18 cellular contexts compared by ENCODE assay signal in genomic region chr20:33570743-33571142, GRCh38.
DNase-seq lines count a peak whose midpoint lies in the region; ATAC-seq and TF ChIP-seq lines count a peak whose summit lies in the region.
"Had no signal": no experiment of that assay in that cellular context is flagged by ENCODE, and none has a peak within 500 bp of the region (broad histone marks: within the 10 kb centered on the region; RNA-seq: fewer than 3 reads in every experiment).

No MANE protein-coding gene starts in this region.

- no peak for DNase-seq in activated naive CD8-positive, alpha-beta T cell treated with anti-CD3 and anti-CD28 coated beads for 36 hours
- no peak for DNase-seq in activated naive CD8-positive, alpha-beta T cell treated with anti-CD3 and anti-CD28 coated beads, Interleukin-2, amount 50 U/mL, for 24 hours
- DNase-seq in memory B cell (ENCODE audit: low spot score in 2 of 2), result no peak
- no peak for DNase-seq in vagina (ENCODE audit: extremely low spot score in 2 of 2)
- DNase-seq in H4 (ENCODE audit: low spot score), result no peak
- DNase-seq: activated CD8-positive, alpha-beta memory T cell treated with anti-CD3 and anti-CD28 coated beads, Interleukin-2, amount 50 U/mL, for 4 hours; DND-41; heart right ventricle; HFFc6; islet precursor cell; NCI-H446; SJCRH30; stimulated activated CD4-positive, alpha-beta T cell treated with anti-CD3 and anti-CD28 coated beads, Interleukin-15, amount 100 ng/mL, for 24 hours; stimulated activated naive CD4-positive, alpha-beta T cell; T1000 had no signal

- H3K27ac Mint-ChIP-seq in activated naive CD8-positive, alpha-beta T cell treated with anti-CD3 and anti-CD28 coated beads for 36 hours, result peak overlapping the region; percentile 2
- H3K27ac Mint-ChIP-seq in activated naive CD8-positive, alpha-beta T cell treated with anti-CD3 and anti-CD28 coated beads, Interleukin-2, amount 50 U/mL, for 24 hours, result no peak overlapping the region
- peak overlapping the region; percentile 36 for H3K27ac Mint-ChIP-seq in memory B cell
- H3K27ac Mint-ChIP-seq: activated naive CD4-positive, alpha-beta T cell treated with anti-CD3 and anti-CD28 coated beads, Interleukin-2, amount 50 U/mL, for 72 hours; HFFc6 had no signal

- H3K27me3 ChIP-seq in OCI-LY1 (ENCODE audit: insufficient read depth, low read length) (no peaks in the 10 kb centered on the region), vagina (no peaks in the 10 kb centered on the region)
- H3K27me3 ChIP-seq: heart right ventricle, SJCRH30 had no signal

- H3K4me1 Mint-ChIP-seq in activated naive CD8-positive, alpha-beta T cell treated with anti-CD3 and anti-CD28 coated beads for 36 hours, result peaks cover 35% of the 10 kb centered on the region
- H3K4me1 Mint-ChIP-seq in activated naive CD8-positive, alpha-beta T cell treated with anti-CD3 and anti-CD28 coated beads, Interleukin-2, amount 50 U/mL, for 24 hours, result peaks cover 31% of the 10 kb centered on the region
- H3K4me1 Mint-ChIP-seq in memory B cell, result peaks cover 27% of the 10 kb centered on the region

- H4K20me1 ChIP-seq in OCI-LY1 (ENCODE audit: insufficient read depth, low read length), result no peaks in the 10 kb centered on the region

- no peak overlapping the region for H2AFZ ChIP-seq in OCI-LY1 (ENCODE audit: low read length)

- no peak for TF ChIP-seq CTCF in OCI-LY1 (IDR thresholded peaks at IDR 0.05; ENCODE audit: low read length)
- TF ChIP-seq CTCF in vagina (IDR thresholded peaks at IDR 0.05), result no peak

- H3K4me3 ChIP-seq in OCI-LY1 (ENCODE audit: low read depth, low read length, poor library complexity, severe bottlenecking) (no peak overlapping the region), vagina (no peak overlapping the region)
- H3K4me3 ChIP-seq: heart right ventricle, SJCRH30 had no signal

- H3K36me3 ChIP-seq in OCI-LY1 (ENCODE audit: insufficient read depth, low read length) (no peaks in the 10 kb centered on the region), vagina (no peaks in the 10 kb centered on the region)
- H3K36me3 ChIP-seq: heart right ventricle, SJCRH30 had no signal

- H3K9me3 Mint-ChIP-seq in activated naive CD8-positive, alpha-beta T cell treated with anti-CD3 and anti-CD28 coated beads for 36 hours, result no peaks in the 10 kb centered on the region
- H3K9me3 Mint-ChIP-seq in activated naive CD8-positive, alpha-beta T cell treated with anti-CD3 and anti-CD28 coated beads, Interleukin-2, amount 50 U/mL, for 24 hours, result no peaks in the 10 kb centered on the region
- H3K9me3 Mint-ChIP-seq in memory B cell, result no peaks in the 10 kb centered on the region
- H3K9me3 Mint-ChIP-seq: activated naive CD4-positive, alpha-beta T cell treated with anti-CD3 and anti-CD28 coated beads, Interleukin-2, amount 50 U/mL, for 72 hours; HFFc6 had no signal

- H3K79me2 ChIP-seq in OCI-LY1 (ENCODE audit: insufficient read depth, low read length), result no peaks in the 10 kb centered on the region

- H3K27me3 Mint-ChIP-seq in activated naive CD8-positive, alpha-beta T cell treated with anti-CD3 and anti-CD28 coated beads for 36 hours, result no peaks in the 10 kb centered on the region
- no peaks in the 10 kb centered on the region for H3K27me3 Mint-ChIP-seq in activated naive CD8-positive, alpha-beta T cell treated with anti-CD3 and anti-CD28 coated beads, Interleukin-2, amount 50 U/mL, for 24 hours
- H3K27me3 Mint-ChIP-seq in memory B cell, result no peaks in the 10 kb centered on the region

- intact Hi-C loops in vagina (cut with DNase I), result no loop called here

- TF ChIP-seq POLR2A in vagina (IDR thresholded peaks at IDR 0.05), result no peak

- no peak overlapping the region for H3K4me3 Mint-ChIP-seq in activated naive CD8-positive, alpha-beta T cell treated with anti-CD3 and anti-CD28 coated beads for 36 hours
- no peak overlapping the region for H3K4me3 Mint-ChIP-seq in activated naive CD8-positive, alpha-beta T cell treated with anti-CD3 and anti-CD28 coated beads, Interleukin-2, amount 50 U/mL, for 24 hours
- no peak overlapping the region for H3K4me3 Mint-ChIP-seq in memory B cell
- H3K4me3 Mint-ChIP-seq: HFFc6 had no signal

- H3K27ac ChIP-seq in OCI-LY1 (ENCODE audit: low read depth, low read length, poor library complexity, severe bottlenecking), result peak overlapping the region; percentile 98
- peak overlapping the region; percentile 40 for H3K27ac ChIP-seq in vagina
- H3K27ac ChIP-seq: SJCRH30 had no signal

- no peaks in the 10 kb centered on the region for H3K9me3 ChIP-seq in OCI-LY1 (ENCODE audit: low read length)
- H3K9me3 ChIP-seq in vagina, result no peaks in the 10 kb centered on the region
- H3K9me3 ChIP-seq: heart right ventricle, SJCRH30 had no signal

- H3K36me3 Mint-ChIP-seq in activated naive CD8-positive, alpha-beta T cell treated with anti-CD3 and anti-CD28 coated beads for 36 hours, result peaks cover 1% of the 10 kb centered on the region
- H3K36me3 Mint-ChIP-seq in activated naive CD8-positive, alpha-beta T cell treated with anti-CD3 and anti-CD28 coated beads, Interleukin-2, amount 50 U/mL, for 24 hours (ENCODE audit: low read depth), result no peaks in the 10 kb centered on the region
- peaks cover 3% of the 10 kb centered on the region for H3K36me3 Mint-ChIP-seq in memory B cell
- H3K36me3 Mint-ChIP-seq: activated naive CD4-positive, alpha-beta T cell treated with anti-CD3 and anti-CD28 coated beads, Interleukin-2, amount 50 U/mL, for 72 hours had no signal

- peak overlapping the region; percentile 0; the same call in 1 of the 2 replicates for H3K9ac ChIP-seq in OCI-LY1 (ENCODE audit: low read length)

- no peaks in the 10 kb centered on the region for H3K9me2 ChIP-seq in OCI-LY1 (ENCODE audit: low read depth, low read length)

- ATAC-seq in activated naive CD8-positive, alpha-beta T cell treated with anti-CD3 and anti-CD28 coated beads, Interleukin-2, amount 50 U/mL, for 24 hours, result no peak
- ATAC-seq in memory B cell (ENCODE audit: low read depth), result no peak
- no peak for ATAC-seq in GM21786 (IDR thresholded peaks at IDR 0.05; ENCODE audit: unreplicated experiment)
- ATAC-seq: activated naive CD4-positive, alpha-beta T cell treated with anti-CD3 and anti-CD28 coated beads, Interleukin-2, amount 50 U/mL, for 72 hours; heart right ventricle had no signal

- H3K4me1 ChIP-seq in OCI-LY1 (ENCODE audit: insufficient read depth, low read length, severe bottlenecking), result peaks cover 66% of the 10 kb centered on the region
- peaks cover 50% of the 10 kb centered on the region for H3K4me1 ChIP-seq in vagina

- peak overlapping the region; percentile 13; the same call in 1 of the 2 replicates for H3K4me2 ChIP-seq in OCI-LY1 (ENCODE audit: low read length)

- H3F3A ChIP-seq in OCI-LY1 (ENCODE audit: insufficient read depth, low read length), result no peaks in the 10 kb centered on the region
